In the genomic region with DNA sequence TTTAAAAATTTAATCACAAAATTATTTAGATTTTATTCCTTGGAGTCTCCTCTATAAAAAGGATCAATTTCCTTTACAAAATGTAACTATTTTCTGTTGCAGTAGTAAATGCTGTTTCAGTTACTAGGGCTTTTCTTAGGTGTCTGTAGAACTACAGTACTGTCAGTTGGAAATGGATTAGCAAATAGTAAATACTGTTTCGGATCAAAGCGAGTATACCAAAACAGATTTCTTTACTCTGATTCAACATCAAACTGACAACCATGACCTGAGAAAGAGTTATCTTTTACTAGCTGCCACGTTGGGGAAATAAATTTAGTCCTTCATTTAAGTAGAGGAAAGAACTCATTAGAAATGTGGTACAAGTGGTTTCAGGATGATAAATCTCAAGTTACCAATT, we compare ENCODE assay signal across 31 cellular contexts.
"Had no signal": no experiment of that assay in that cellular context is flagged by ENCODE, and none has a peak within 500 bp of the region (broad histone marks: within the 10 kb centered on the region; RNA-seq: fewer than 3 reads in every experiment).

No MANE protein-coding gene starts in this region.

- H3K9me3 ChIP-seq: adrenal gland, body of pancreas, breast epithelium had no signal

- H3K36me3 ChIP-seq: adrenal gland, brain microvascular endothelial cell, breast epithelium had no signal

- H3K27me3 ChIP-seq: adrenal gland, body of pancreas, brain microvascular endothelial cell, breast epithelium had no signal

- H3K4me3 ChIP-seq: adrenal gland, body of pancreas, breast epithelium had no signal

- H3K4me1 ChIP-seq: adrenal gland, breast epithelium had no signal

- H3K27ac ChIP-seq: adrenal gland, body of pancreas, brain microvascular endothelial cell, breast epithelium, VCaP had no signal

- DNase-seq: activated B cell treated with CpG ODN at 0.5 μM for 24 hours; activated CD4-positive, alpha-beta memory T cell treated with anti-CD3 and anti-CD28 coated beads for 36 hours; activated CD4-positive, alpha-beta T cell treated with anti-CD3 and anti-CD28 coated beads for 4 hours; activated CD4-positive, alpha-beta T cell treated with anti-CD3 and anti-CD28 coated beads, Interleukin-2, amount 10 ng/mL, durations not matched to agents 24 days and 14 days; activated CD4-positive, alpha-beta T cell treated with anti-CD3 and anti-CD28 coated beads, Interleukin-2, amount 50 U/mL, for 1 hour; activated CD4-positive, alpha-beta T cell treated with anti-CD3 and anti-CD28 coated beads, Interleukin-2, amount 50 U/mL, for 4 hours; activated CD4-positive, CD25-positive, alpha-beta regulatory T cell treated with anti-CD3 and anti-CD28 coated beads, Interleukin-2, amount 50 U/mL, for 72 hours; activated CD8-positive, alpha-beta memory T cell treated with anti-CD3 and anti-CD28 coated beads, Interleukin-2, amount 50 U/mL, for 4 hours; activated CD8-positive, alpha-beta T cell treated with anti-CD3 and anti-CD28 coated beads for 36 hours; activated effector memory CD4-positive, alpha-beta T cell treated with anti-CD3 and anti-CD28 coated beads, Interleukin-2, amount 50 U/mL, for 16 hours; activated gamma-delta T cell treated with Interleukin-2 at 50 U/mL for 16 hours; activated naive CD4-positive, alpha-beta T cell; activated naive CD4-positive, alpha-beta T cell treated with anti-CD3 and anti-CD28 coated beads for 36 hours; activated naive CD4-positive, alpha-beta T cell treated with anti-CD3 and anti-CD28 coated beads, Interleukin-2, amount 50 U/mL, for 16 hours; activated naive CD8-positive, alpha-beta T cell treated with anti-CD3 and anti-CD28 coated beads for 36 hours; activated T-cell treated with anti-CD3 and anti-CD28 coated beads for 4 hours; activated T-cell treated with anti-CD3 and anti-CD28 coated beads, Interleukin-2, amount 50 U/mL, for 1 hour; activated T-cell treated with anti-CD3 and anti-CD28 coated beads, Interleukin-2, amount 50 U/mL, for 4 hours; activated T-cell treated with anti-CD3 and anti-CD28 coated beads, Interleukin-2, amount 50 U/mL, for 72 hours; adrenal gland; amniotic stem cell; aorta; body of pancreas; brain microvascular endothelial cell; caudate nucleus; cerebellar nuclear complex; T-helper 1 cell; T-helper 2 cell; T-helper 9 cell had no signal
